Comparison of ENCODE assay signal across 27 cellular contexts in genomic region chr2:51990684-51991083, GRCh38.
A peak's percentile ranks its signal among the peaks of the same experiment; 100 is the strongest.
DNase-seq lines count a peak whose midpoint lies in the region; ATAC-seq, FAIRE-seq and TF ChIP-seq lines count a peak whose summit lies in the region.
"Had no signal": no experiment of that assay in that cellular context is flagged by ENCODE, and none has a peak within 500 bp of the region (broad histone marks: within the 10 kb centered on the region; RNA-seq: fewer than 3 reads in every experiment).

No MANE protein-coding gene starts in this region.

- intact Hi-C loops in left ventricle myocardium superior (cut with micrococcal nuclease) = no loop called here

- no peak for FAIRE-seq in H1 (lab: Jason Lieb, UNC)
- FAIRE-seq: G401.6 had no signal

- no peaks in the 10 kb centered on the region for H3K79me1 ChIP-seq in H1 (ENCODE audit: low read depth, low read length)

- ATAC-seq in left ventricle myocardium superior = peak; percentile 30
- no peak for ATAC-seq in HG03565 (IDR thresholded peaks at IDR 0.05; ENCODE audit: unreplicated experiment)
- ATAC-seq: CD8-positive, alpha-beta T cell; left lobe of liver; Panc1; T-cell had no signal

- no peak overlapping the region for H3K9ac ChIP-seq in H1 (replicated peaks in 1 of 4; ENCODE audit: extremely low read depth in 1 of 4, low read depth in 3 of 4, low read length in 3 of 4)

- no peaks in the 10 kb centered on the region for H3K9me3 ChIP-seq in right atrium auricular region
- no peaks in the 10 kb centered on the region for H3K9me3 ChIP-seq in H1 (ENCODE audit: insufficient read depth in 2 of 2, low read depth in 1 of 2, low read length in 1 of 2)
- H3K9me3 ChIP-seq: sigmoid colon, tibial artery had no signal

- H3K4me2 ChIP-seq in H1 (ENCODE audit: insufficient read depth in 1 of 2, low read depth in 2 of 2, low read length in 2 of 2) = no peak overlapping the region

- H2AK5ac ChIP-seq in H1 (ENCODE audit: low read depth, low read length) = no peak overlapping the region

- H3K4me1 ChIP-seq in right atrium auricular region (no peaks in the 10 kb centered on the region), H1 (replicated peaks in 1 of 4; ENCODE audit: control insufficient read depth in 3 of 4, insufficient read depth in 4 of 4, low read length in 3 of 4) (no peaks in the 10 kb centered on the region)
- H3K4me1 ChIP-seq: tibial artery had no signal

- DNase-seq in left ventricle myocardium superior (no peak), right atrium auricular region (ENCODE audit: low spot score) (no peak), NCI-H1694 (lab: John Stamatoyannopoulos, UW) (peak; percentile 47), H1 (ENCODE audit: low read depth in 1 of 2, low spot score in 2 of 2) (no peak), KBM-7 (no peak)
- DNase-seq in stimulated activated CD4-positive, alpha-beta T cell treated with anti-CD3 and anti-CD28 coated beads, Interleukin-4, amount 100 ng/mL, for 4 hours = no peak
- DNase-seq in activated CD4-positive, CD25-positive, alpha-beta regulatory T cell treated with anti-CD3 and anti-CD28 coated beads, Interleukin-2, amount 50 U/mL, for 72 hours = no peak
- DNase-seq: activated B cell treated with CpG ODN at 0.5 μM for 24 hours; activated CD4-positive, alpha-beta T cell treated with anti-CD3 and anti-CD28 coated beads, Interleukin-2, amount 50 U/mL, for 1 hour; activated effector memory CD4-positive, alpha-beta T cell treated with anti-CD3 and anti-CD28 coated beads, Interleukin-2, amount 50 U/mL, for 16 hours; activated naive CD8-positive, alpha-beta T cell treated with anti-CD3 and anti-CD28 coated beads for 36 hours; activated T-cell treated with anti-CD3 and anti-CD28 coated beads, Interleukin-2, amount 50 U/mL, for 24 hours; aorta; CD8-positive, alpha-beta T cell; DMS79; NCI-H1048; NCI-H187; NCI-H510A treated with DMSO at 0.1 percent for 48 hours; SIG-M5; sigmoid colon; stimulated activated CD4-positive, alpha-beta T cell treated with anti-CD3 and anti-CD28 coated beads, Interleukin-4, amount 100 ng/mL, for 1 hour; T-cell; tibial artery had no signal

- TF ChIP-seq CTCF in right atrium auricular region (IDR thresholded peaks at IDR 0.05) (no peak), H1 (IDR thresholded peaks at IDR 0.05; ENCODE audit: control extremely low read depth in 1 of 3, insufficient read depth in 1 of 3, low read depth in 1 of 3, low read length in 3 of 3) (no peak)

- in situ Hi-C loops in KBM-7 (cut with MboI; ENCODE audit: low pct_unique_long_range_greater_than_20kb, low sequenced_read_pairs) = no loop called here

- H2AFZ ChIP-seq in H1 (ENCODE audit: low read length) = peak overlapping the region; percentile 96

- no peak overlapping the region for H3K23ac ChIP-seq in H1 (ENCODE audit: insufficient read length)

- H3K79me2 ChIP-seq in H1 (ENCODE audit: control insufficient read depth in 1 of 2, insufficient read depth in 2 of 2, low read length in 2 of 2) = no peaks in the 10 kb centered on the region

- TF ChIP-seq RAD21 in H1 (IDR thresholded peaks at IDR 0.05 in 1 of 2, conservative IDR thresholded peaks at IDR 0.05 in 1 of 2; ENCODE audit: low read depth in 2 of 2, low read length in 2 of 2) = no peak

- no peaks in the 10 kb centered on the region for H3K23me2 ChIP-seq in H1 (ENCODE audit: low read depth, low read length)

- no peak overlapping the region for H3K18ac ChIP-seq in H1 (ENCODE audit: extremely low read depth, low read length)

- H4K5ac ChIP-seq in H1 (ENCODE audit: insufficient read length, low read depth, low read length) = no peak overlapping the region

- no peak overlapping the region for H3K14ac ChIP-seq in H1 (ENCODE audit: insufficient read length)

- no peaks in the 10 kb centered on the region for H4K20me1 ChIP-seq in H1 (replicated peaks in 1 of 2; ENCODE audit: control insufficient read depth in 1 of 2, insufficient read depth in 2 of 2, low read length in 2 of 2)

- TF ChIP-seq POLR2A in H1 (IDR thresholded peaks at IDR 0.05; ENCODE audit: control extremely low read depth in 1 of 2, low read depth in 2 of 2, low read length in 2 of 2) = no peak

- no peak overlapping the region for H2BK15ac ChIP-seq in H1 (ENCODE audit: low read length)

- no peak for TF ChIP-seq EP300 in H1 (IDR thresholded peaks at IDR 0.05; ENCODE audit: borderline replicate concordance in 1 of 2, low read depth in 2 of 2, low read length in 2 of 2)

- no peak overlapping the region for H2BK12ac ChIP-seq in H1 (ENCODE audit: low read depth, low read length)

- H3K56ac ChIP-seq in H1 (replicated peaks; ENCODE audit: insufficient read length, low read depth, low read length) = no peak overlapping the region

- H3K27ac ChIP-seq in right atrium auricular region (no peak overlapping the region), H1 (ENCODE audit: low read depth, low read length) (no peak overlapping the region)
- H3K27ac ChIP-seq: sigmoid colon, tibial artery had no signal

- no peak overlapping the region for H3K4me3 ChIP-seq in right atrium auricular region
- no peak overlapping the region for H3K4me3 ChIP-seq in H1 (ENCODE audit: extremely low read depth in 1 of 4, insufficient read depth in 2 of 4, low read depth in 3 of 4, low read length in 4 of 4)
- H3K4me3 ChIP-seq: sigmoid colon, tibial artery had no signal

- no peak overlapping the region for H4K8ac ChIP-seq in H1 (ENCODE audit: extremely low read depth, insufficient read depth, low read length)

- H2BK120ac ChIP-seq in H1 (replicated peaks; ENCODE audit: low read depth, low read length) = no peak overlapping the region

- H3K36me3 ChIP-seq in right atrium auricular region (no peaks in the 10 kb centered on the region), H1 (ENCODE audit: control insufficient read depth in 2 of 4, insufficient read depth in 4 of 4, low read length in 3 of 4) (peaks cover 0 to 2% (median 0%) of the 10 kb centered on the region in 4 experiments; a peak in 1 of 8 replicates)
- H3K36me3 ChIP-seq: sigmoid colon, tibial artery had no signal

- no peak overlapping the region for H2BK5ac ChIP-seq in H1 (ENCODE audit: low read depth, low read length)

- H3K27me3 ChIP-seq in right atrium auricular region = no peaks in the 10 kb centered on the region
- no peaks in the 10 kb centered on the region for H3K27me3 ChIP-seq in H1 (replicated peaks in 1 of 4; ENCODE audit: control insufficient read depth in 3 of 4, extremely low read depth in 1 of 4, insufficient read depth in 3 of 4, low read length in 3 of 4)
- H3K27me3 ChIP-seq: sigmoid colon, tibial artery had no signal

- CTCF ChIA-PET in H1 (lab: Charles Lee; ENCODE audit: partially characterized antibody) = no interaction called here

- no peak overlapping the region for H2BK20ac ChIP-seq in H1 (ENCODE audit: low read length)

- POLR2A ChIA-PET in H1 (lab: Charles Lee; ENCODE audit: partially characterized antibody) = no interaction called here

- H4K91ac ChIP-seq in H1 (replicated peaks; ENCODE audit: insufficient read length, low read length) = no peak overlapping the region

- H3K4ac ChIP-seq in H1 (replicated peaks; ENCODE audit: insufficient read length, low read depth, low read length) = no peak overlapping the region

TF ChIP-seq in H1, 55 proteins besides CTCF, POLR2A, EP300 and RAD21:
- TF ChIP-seq SP4 (IDR thresholded peaks at IDR 0.05; ENCODE audit: low read length) (no peak), POU5F1 (IDR thresholded peaks at IDR 0.05; ENCODE audit: low read depth, low read length) (no peak), FOSL1 (IDR thresholded peaks at IDR 0.05; ENCODE audit: insufficient read depth, low read depth, low read length) (no peak), ATF2 (IDR thresholded peaks at IDR 0.05; ENCODE audit: low read length) (no peak), KDM4A (IDR thresholded peaks at IDR 0.05; ENCODE audit: low read depth, low read length, severe bottlenecking) (no peak), SIX5 (IDR thresholded peaks at IDR 0.05; ENCODE audit: low read depth, low read length) (no peak), MAX (IDR thresholded peaks at IDR 0.05) (no peak), E2F6 (IDR thresholded peaks at IDR 0.05) (no peak)
TF ChIP-seq in H1: peak in this region for 0.
